Comparison of ENCODE assay signal across 23 cellular contexts in genomic region chr13:97148894-97149293, GRCh38.
DNase-seq lines count a peak whose midpoint lies in the region; ATAC-seq, FAIRE-seq and TF ChIP-seq lines count a peak whose summit lies in the region.
"Had no signal": no experiment of that assay in that cellular context is flagged by ENCODE, and none has a peak within 500 bp of the region (broad histone marks: within the 10 kb centered on the region; RNA-seq: fewer than 3 reads in every experiment).

No MANE protein-coding gene starts in this region.

- ATAC-seq in right cardiac atrium: peak; percentile 66 to 85
- no peak for ATAC-seq in left ventricle myocardium superior
- ATAC-seq in GM12878: peak; percentile 25; the same call in 1 of the 3 replicates
- peak; percentile 97 for ATAC-seq in left lobe of liver

- no peak for TF ChIP-seq EP300 in GM12878 (IDR thresholded peaks at IDR 0.05; ENCODE audit: borderline replicate concordance in 1 of 2, control insufficient read depth in 1 of 2, low read depth in 2 of 2, low read length in 2 of 2)

- H3K79me2 ChIP-seq in GM12878 (ENCODE audit: control insufficient read depth, insufficient read depth, low read length): no peaks in the 10 kb centered on the region

- H3K9ac ChIP-seq in GM12878 (ENCODE audit: control insufficient read depth, insufficient read depth, low read length): no peak overlapping the region
- H3K9ac ChIP-seq: KMS-11 had no signal

- CTCF ChIA-PET in GM12878 (lab: Yijun Ruan, JAX): interaction anchor here (1.2 kb wide), 1 partner anchor 39 kb away, joined by 5 read pairs; no protein-coding TSS in a partner anchor

- WGBS in right cardiac atrium: 63% methylated on average over 4 of the region's 4 CpGs
- WGBS in GM12878 (ENCODE audit: insufficient coverage, insufficient replicate concordance, low lambda C conversion rate, missing lambda C conversion rate): 44% methylated on average over 4 of the region's 4 CpGs

- H2AFZ ChIP-seq in GM12878 (ENCODE audit: control insufficient read depth, low read depth, low read length): no peak overlapping the region

- intact Hi-C loops in right cardiac atrium (cut with DNase I): no loop called here
- intact Hi-C loops in left ventricle myocardium superior (cut with micrococcal nuclease): no loop called here
- intact Hi-C loops in GM12878 (cut with micrococcal nuclease; ENCODE audit: unreplicated experiment): no loop called here
- intact Hi-C loops in CD14-positive monocyte (cut with micrococcal nuclease): no loop called here

- no peak for FAIRE-seq in GM12878 (lab: Jason Lieb, UNC)

- H3K36me3 Mint-ChIP-seq in CD14-positive monocyte (no peaks in the 10 kb centered on the region), HFFc6 (ENCODE audit: low read depth) (no peaks in the 10 kb centered on the region)

- POLR2A ChIA-PET in GM12878 (lab: Charles Lee): no interaction called here

- H3K4me1 ChIP-seq in right cardiac atrium (ENCODE audit: control insufficient read depth, insufficient read depth, low read length): peaks cover 3% of the 10 kb centered on the region
- H3K4me1 ChIP-seq in GM12878 (ENCODE audit: control insufficient read depth, insufficient read depth, low read length): no peaks in the 10 kb centered on the region
- H3K4me1 ChIP-seq: Peyer's patch, SJCRH30 had no signal

- BruUV-seq in GM12878 (replicated peaks; lab: Mats Ljungman, UMichigan): no TSS peak

- peaks cover 15 to 30% (median 23%) of the 10 kb centered on the region in 3 donors for H3K27me3 Mint-ChIP-seq in CD14-positive monocyte (ENCODE audit: low read depth in 3 of 3)
- peaks cover 25% of the 10 kb centered on the region for H3K27me3 Mint-ChIP-seq in HFFc6 (ENCODE audit: insufficient read depth)

- no peaks in the 10 kb centered on the region for H3K36me3 ChIP-seq in GM12878 (ENCODE audit: control insufficient read depth in 2 of 2, insufficient read depth in 2 of 2, low read length in 1 of 2)
- H3K36me3 ChIP-seq: Peyer's patch, SJCRH30 had no signal

- H3K9me3 ChIP-seq in right cardiac atrium (ENCODE audit: control insufficient read depth, low read length) (no peaks in the 10 kb centered on the region), GM12878 (replicated peaks; ENCODE audit: control insufficient read depth, insufficient read depth, low read length) (no peaks in the 10 kb centered on the region)
- H3K9me3 ChIP-seq: Peyer's patch, SJCRH30 had no signal

- H3K4me1 Mint-ChIP-seq in CD14-positive monocyte: no peaks in the 10 kb centered on the region
- no peaks in the 10 kb centered on the region for H3K4me1 Mint-ChIP-seq in HFFc6 (ENCODE audit: low read depth)
- H3K4me1 Mint-ChIP-seq: H9 had no signal

- no peak overlapping the region for H3K4me3 ChIP-seq in right cardiac atrium (ENCODE audit: low read length)
- no peak overlapping the region for H3K4me3 ChIP-seq in GM12878
- H3K4me3 ChIP-seq: Peyer's patch, SJCRH30 had no signal

- H3K27me3 ChIP-seq in right cardiac atrium (ENCODE audit: control insufficient read depth, insufficient read depth): no peaks in the 10 kb centered on the region
- no peaks in the 10 kb centered on the region for H3K27me3 ChIP-seq in GM12878 (replicated peaks in 1 of 2; ENCODE audit: control insufficient read depth in 2 of 2, insufficient read depth in 2 of 2, low read length in 1 of 2)
- H3K27me3 ChIP-seq: Peyer's patch, SJCRH30 had no signal

- RAD21 ChIA-PET in GM12878 (lab: Charles Lee; ENCODE audit: unreplicated experiment): no interaction called here

- DNase-seq in right cardiac atrium (peak in 2 of 3 donors; percentile 21 to 58), left ventricle myocardium superior (no peak), GM12878 (ENCODE audit: low read depth, low spot score) (no peak), left lobe of liver (ENCODE audit: low spot score) (peak; percentile 50), CD14-positive monocyte (ENCODE audit: low spot score) (no peak), cerebellar cortex (ENCODE audit: low spot score) (no peak), HFFc6 (no peak), NCI-H510A (lab: John Stamatoyannopoulos, UW) (no peak)
- DNase-seq: AML-193; C1 segment of cervical spinal cord; EL; GF-D8; H9; NCI-H1092 treated with DMSO at 0.1 percent for 48 hours; NCI-H1436 treated with DMSO at 0.1 percent for 48 hours; NCI-H2029; NCI-H2227 treated with DMSO at 0.1 percent for 48 hours; NCI-H510A treated with DMSO at 0.1 percent for 48 hours; NCI-H748 treated with DMSO at 0.1 percent for 48 hours; NK-92 treated with Interleukin-12 subunit alpha and Interleukin-12 subunit beta, amount 100 ng/mL, for 24 hours; Peyer's patch; SJCRH30 had no signal

- H3K27ac ChIP-seq in right cardiac atrium (ENCODE audit: low read length): no peak overlapping the region
- no peak overlapping the region for H3K27ac ChIP-seq in GM12878 (ENCODE audit: control insufficient read depth, insufficient read depth)
- H3K27ac ChIP-seq: KMS-11, Peyer's patch, SJCRH30 had no signal

- H3K9me3 Mint-ChIP-seq in CD14-positive monocyte (peaks cover 2 to 5% (median 2%) of the 10 kb centered on the region in 7 donors), HFFc6 (no peaks in the 10 kb centered on the region)
- H3K9me3 Mint-ChIP-seq: H9 had no signal

- no peak for TF ChIP-seq POLR2A in GM12878 (IDR thresholded peaks at IDR 0.05; ENCODE audit: low read depth, low read length)

- TF ChIP-seq RAD21 in GM12878 (IDR thresholded peaks at IDR 0.05; ENCODE audit: insufficient read depth, low read depth, low read length): no peak

- in situ Hi-C loops in GM12878 (cut with MboI): no loop called here

- TF ChIP-seq CTCF in GM12878 (IDR thresholded peaks at IDR 0.05 in 2 of 3, conservative IDR thresholded peaks at IDR 0.05 in 1 of 3; ENCODE audit: control insufficient read depth in 2 of 3, extremely low read depth in 1 of 3, insufficient read depth in 1 of 3, low read depth in 3 of 3, low read length in 3 of 3) (no peak), CD14-positive monocyte (IDR thresholded peaks at IDR 0.05) (no peak), HFFc6 (IDR thresholded peaks at IDR 0.05) (no peak)

- H3K4me3 Mint-ChIP-seq in CD14-positive monocyte (no peak overlapping the region), HFFc6 (no peak overlapping the region)
- H3K4me3 Mint-ChIP-seq: H9 had no signal

- H3K4me2 ChIP-seq in GM12878 (ENCODE audit: control insufficient read depth, insufficient read depth): no peak overlapping the region
- H3K4me2 ChIP-seq: KMS-11 had no signal

- no peaks in the 10 kb centered on the region for H4K20me1 ChIP-seq in GM12878 (ENCODE audit: control insufficient read depth, insufficient read depth)

- SMC1A ChIA-PET in GM12878 (lab: Charles Lee; ENCODE audit: uncharacterized antibody, unreplicated experiment): no interaction called here

- H3K27ac Mint-ChIP-seq in CD14-positive monocyte (no peak overlapping the region), HFFc6 (no peak overlapping the region)
- H3K27ac Mint-ChIP-seq: H9 had no signal

TF ChIP-seq in GM12878, 131 proteins besides CTCF, POLR2A, EP300 and RAD21 (continues in another document):
- TF ChIP-seq ZBTB40 (IDR thresholded peaks at IDR 0.05; ENCODE audit: borderline replicate concordance) (no peak), YY1 (IDR thresholded peaks at IDR 0.05; ENCODE audit: low read depth, low read length) (no peak), FOS (IDR thresholded peaks at IDR 0.05; ENCODE audit: borderline replicate concordance, extremely low read depth, insufficient read length) (no peak), POU2F2 (IDR thresholded peaks at IDR 0.05; ENCODE audit: borderline replicate concordance, low read depth, low read length) (no peak), KAT2A (conservative IDR thresholded peaks at IDR 0.05; ENCODE audit: control insufficient read depth, low read depth, low read length) (no peak), BACH1 (IDR thresholded peaks at IDR 0.05; ENCODE audit: borderline replicate concordance) (no peak), HSF1 (IDR thresholded peaks at IDR 0.05; ENCODE audit: low read depth, low read length) (no peak), SREBF1 (IDR thresholded peaks at IDR 0.05; ENCODE audit: low read length) (no peak)

Comparison
In these comparisons a context has a peak if more than half of its experiments do, and no peak if none do; other contexts are left out.
1. DNase-seq: peak in right cardiac atrium (2 of 3) and left lobe of liver (single experiment); none in left ventricle myocardium superior (single experiment), GM12878 (single experiment), CD14-positive monocyte (single experiment), cerebellar cortex (single experiment), HFFc6 (single experiment) and NCI-H510A (single experiment).